In the genomic region with DNA sequence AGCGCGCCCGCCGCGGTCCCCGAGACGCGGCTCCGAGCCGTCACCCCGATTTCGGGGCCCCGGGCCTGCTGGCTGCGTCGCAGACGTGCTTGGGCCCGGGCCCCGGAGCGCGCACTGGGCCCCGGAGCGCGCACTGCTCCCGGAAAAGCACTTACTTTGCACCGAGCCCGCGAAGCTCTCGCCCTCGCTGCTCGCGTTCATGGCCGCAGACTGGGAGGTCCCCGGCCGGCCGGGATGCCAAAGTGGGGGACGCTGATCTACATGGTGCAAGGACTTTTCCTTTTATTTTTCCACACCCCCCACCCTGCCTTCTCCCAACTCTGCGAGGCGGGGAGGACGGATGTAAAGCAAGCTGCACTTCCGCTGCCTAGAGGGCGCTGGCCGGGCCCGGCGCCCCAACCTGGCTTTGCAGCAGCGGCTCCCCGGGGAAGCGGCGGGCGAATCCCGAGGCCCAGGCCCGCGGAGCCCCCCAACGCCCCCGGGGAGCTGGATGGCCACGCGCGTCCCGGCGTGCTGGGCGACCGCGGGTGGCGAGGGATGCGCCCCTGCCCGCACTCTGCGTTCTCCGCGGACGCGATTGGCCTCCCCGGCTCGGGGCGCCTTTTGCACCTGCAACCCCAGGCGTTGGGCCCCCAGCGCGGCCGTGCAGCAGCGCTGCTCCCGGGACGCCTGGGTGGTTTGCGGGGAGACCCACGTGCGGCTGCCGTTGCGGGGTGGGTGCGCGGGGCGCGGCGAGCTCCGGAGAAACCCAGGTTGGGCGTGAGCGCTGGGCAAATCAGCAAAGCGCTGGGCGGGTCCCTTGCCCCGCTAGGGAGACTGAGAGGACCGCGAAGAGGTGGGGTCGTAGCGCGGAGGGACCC, we compare ENCODE assay signal across 8 cellular contexts. TPM values are rescaled to one million over a fixed set of nuclear protein-coding genes. Genes with fewer than 3 reads are reported as not detected.
DNase-seq lines count a peak whose midpoint lies in the region; TF ChIP-seq lines count a peak whose summit lies in the region.

A gene (minus strand): TSS at position 344 of the 860 bp plus-strand sequence. CDS start 143 bp downstream, at position 201.

- peak within 1 kb of the TSS; percentile 92 for H3K4me3 ChIP-seq in LNCaP clone FGC (ENCODE audit: low read depth, low read length)
- peak within 1 kb of the TSS; percentile 100 for H3K4me3 ChIP-seq in SK-N-MC
- peak within 1 kb of the TSS; percentile 57 for H3K4me3 ChIP-seq in thymus (ENCODE audit: low read length)

- no peaks in the 10 kb centered on the region for H3K27me3 ChIP-seq in thymus (ENCODE audit: control insufficient read depth, insufficient read depth)

- no peaks in the 10 kb centered on the region for H3K4me1 ChIP-seq in thymus (ENCODE audit: control insufficient read depth, insufficient read depth, low read length)

- H3K36me3 ChIP-seq in SK-N-MC (ENCODE audit: insufficient read depth, low read length), result peaks cover 3% of the 10 kb centered on the region
- no peaks in the 10 kb centered on the region for H3K36me3 ChIP-seq in thymus (ENCODE audit: control insufficient read depth, insufficient read depth)

- H3K4me1 Mint-ChIP-seq in activated naive CD4-positive, alpha-beta T cell treated with anti-CD3 and anti-CD28 coated beads, Interleukin-2, amount 50 U/mL, for 24 hours, result peaks cover 23% of the 10 kb centered on the region
- H3K4me1 Mint-ChIP-seq in osteocyte (ENCODE audit: unreplicated experiment), result peaks cover 18% of the 10 kb centered on the region

- DNase-seq in GF-D8 (lab: John Stamatoyannopoulos, UW) (peak; percentile 42), H4 (ENCODE audit: low spot score) (peak; percentile 65), LNCaP clone FGC (ENCODE audit: low read depth) (no peak), SK-N-MC (ENCODE audit: low read depth, low spot score) (no peak), glomerular visceral epithelial cell (ENCODE audit: extremely low spot score) (peak; percentile 79), osteocyte (ENCODE audit: extremely low spot score, unreplicated experiment) (peak; percentile 87)

- H3K9me3 Mint-ChIP-seq in activated naive CD4-positive, alpha-beta T cell treated with anti-CD3 and anti-CD28 coated beads, Interleukin-2, amount 50 U/mL, for 24 hours, result no peaks in the 10 kb centered on the region
- no peaks in the 10 kb centered on the region for H3K9me3 Mint-ChIP-seq in osteocyte (ENCODE audit: unreplicated experiment)

- peak within 1 kb of the TSS; percentile 93 for H3K4me3 Mint-ChIP-seq in activated naive CD4-positive, alpha-beta T cell treated with anti-CD3 and anti-CD28 coated beads, Interleukin-2, amount 50 U/mL, for 24 hours
- peak within 1 kb of the TSS; percentile 91 for H3K4me3 Mint-ChIP-seq in osteocyte (ENCODE audit: unreplicated experiment)

- peak within 1 kb of the TSS; percentile 83 for H3K9ac ChIP-seq in SK-N-MC (ENCODE audit: insufficient read length)

- no peaks in the 10 kb centered on the region for H3K9me3 ChIP-seq in SK-N-MC (ENCODE audit: low read depth, low read length)
- no peaks in the 10 kb centered on the region for H3K9me3 ChIP-seq in thymus (ENCODE audit: control insufficient read depth)

- peak within 1 kb of the TSS; percentile 97 for H3K27ac Mint-ChIP-seq in activated naive CD4-positive, alpha-beta T cell treated with anti-CD3 and anti-CD28 coated beads, Interleukin-2, amount 50 U/mL, for 24 hours
- H3K27ac Mint-ChIP-seq in osteocyte (ENCODE audit: unreplicated experiment), result peak within 1 kb of the TSS; percentile 88

- WGBS in thymus, result under 1% methylated on average over 101 of the region's 101 CpGs

- TF ChIP-seq CTCF in LNCaP clone FGC (IDR thresholded peaks at IDR 0.05; ENCODE audit: control insufficient read depth, extremely low read depth, insufficient read depth) (peak; percentile 75), osteocyte (IDR thresholded peaks at IDR 0.05) (peak; percentile 74)

- H3K27me3 Mint-ChIP-seq in activated naive CD4-positive, alpha-beta T cell treated with anti-CD3 and anti-CD28 coated beads, Interleukin-2, amount 50 U/mL, for 24 hours, result no peaks in the 10 kb centered on the region
- no peaks in the 10 kb centered on the region for H3K27me3 Mint-ChIP-seq in osteocyte (ENCODE audit: unreplicated experiment)

- no peaks in the 10 kb centered on the region for H3K36me3 Mint-ChIP-seq in activated naive CD4-positive, alpha-beta T cell treated with anti-CD3 and anti-CD28 coated beads, Interleukin-2, amount 50 U/mL, for 24 hours
- H3K36me3 Mint-ChIP-seq in osteocyte (ENCODE audit: unreplicated experiment), result peaks cover 2% of the 10 kb centered on the region

- H3K27ac ChIP-seq in SK-N-MC (peak within 1 kb of the TSS; percentile 22; the same call in 1 of the 2 replicates), thymus (ENCODE audit: low read depth) (peak within 1 kb of the TSS; percentile 90)

RNA-seq across cellular contexts. Expression of the gene that starts here (rescaled TPM):
- 9.5 and 13.1 TPM in 2 replicates for total RNA-seq in H4 (2014; rRNA removed; shearing (Covaris generic))
- total RNA-seq in osteocyte, result 18.5 and 21.0 TPM in 2 replicates
- polyA plus RNA-seq in thymus, result 6.1 TPM

Comparison
In these comparisons a context has a peak if more than half of its experiments do, and no peak if none do; other contexts are left out.
1. DNase-seq: peak in GF-D8 (single experiment), H4 (single experiment), glomerular visceral epithelial cell (single experiment) and osteocyte (single experiment); none in LNCaP clone FGC (single experiment) and SK-N-MC (single experiment).
2. Peak in every context shown above with its lines, with median percentiles within 50 percentile points of each other: H3K4me3 ChIP-seq.